ENCODE assay signal across 18 cellular contexts in genomic region chr5:175707751-175708375, GRCh38. TPM values are rescaled to one million over a fixed set of nuclear protein-coding genes. Genes with fewer than 3 reads are reported as not detected.
"Had no signal": no experiment of that assay in that cellular context is flagged by ENCODE, and none has a peak within 500 bp of the region (broad histone marks: within the 10 kb centered on the region; RNA-seq: fewer than 3 reads in every experiment).

No MANE protein-coding gene starts in this region.

- H3K27ac Mint-ChIP-seq: activated T-helper 17 cell treated with anti-CD3 and anti-CD28 coated beads, Interleukin-2, amount 50 U/mL, for 72 hours; immature natural killer cell; nephron; T-helper 1 cell treated with Interleukin-12 subunit alpha and Interleukin-12 subunit beta and Interleukin-4 antibody, amounts not matched to agents 30 μg/mL and 1 μg/mL, for 36 hours; type B pancreatic cell had no signal

- H3K4me3 ChIP-seq: adrenal gland, esophagus squamous epithelium, heart right ventricle had no signal

- H3K4me1 ChIP-seq: adrenal gland, esophagus squamous epithelium had no signal

- H3K4me3 Mint-ChIP-seq: activated T-helper 17 cell treated with anti-CD3 and anti-CD28 coated beads, Interleukin-2, amount 50 U/mL, for 72 hours; immature natural killer cell; nephron; T-helper 1 cell treated with Interleukin-12 subunit alpha and Interleukin-12 subunit beta and Interleukin-4 antibody, amounts not matched to agents 30 μg/mL and 1 μg/mL, for 36 hours; type B pancreatic cell had no signal

- H3K27me3 ChIP-seq: adrenal gland, heart right ventricle had no signal

- H3K27ac ChIP-seq: adrenal gland, esophagus squamous epithelium had no signal

- H3K36me3 ChIP-seq: adrenal gland, esophagus squamous epithelium had no signal

- H3K27me3 Mint-ChIP-seq: activated T-helper 17 cell treated with anti-CD3 and anti-CD28 coated beads, Interleukin-2, amount 50 U/mL, for 72 hours had no signal

- ATAC-seq: activated T-helper 17 cell treated with anti-CD3 and anti-CD28 coated beads, Interleukin-2, amount 50 U/mL, for 72 hours had no signal

- DNase-seq: activated CD4-positive, alpha-beta T cell treated with anti-CD3 and anti-CD28 coated beads for 1 hour; activated CD4-positive, alpha-beta T cell treated with anti-CD3 and anti-CD28 coated beads, Interleukin-2, amount 50 U/mL, for 4 hours; activated naive CD4-positive, alpha-beta T cell treated with anti-CD3 and anti-CD28 coated beads, Interleukin-2, amount 50 U/mL, for 16 hours; dermis blood vessel endothelial cell; effector memory CD4-positive, alpha-beta T cell; esophagus squamous epithelium; heart right ventricle; immature natural killer cell; nucleus accumbens; retina; stimulated activated CD4-positive, alpha-beta T cell treated with anti-CD3 and anti-CD28 coated beads, Interleukin-2, amount 100 ng/mL, for 24 hours; stimulated activated naive CD4-positive, alpha-beta T cell treated with Interleukin-2 at 50 U/mL for 16 hours; substantia nigra had no signal

- H3K4me1 Mint-ChIP-seq: immature natural killer cell had no signal

- H3K9me3 Mint-ChIP-seq: activated T-helper 17 cell treated with anti-CD3 and anti-CD28 coated beads, Interleukin-2, amount 50 U/mL, for 72 hours; immature natural killer cell; T-helper 1 cell treated with Interleukin-12 subunit alpha and Interleukin-12 subunit beta and Interleukin-4 antibody, amounts not matched to agents 30 μg/mL and 1 μg/mL, for 36 hours; type B pancreatic cell had no signal

- H3K36me3 Mint-ChIP-seq: immature natural killer cell, type B pancreatic cell had no signal

- H3K9me3 ChIP-seq: esophagus squamous epithelium had no signal

RNA-seq across cellular contexts. Expression of gene HRH2, which starts 50.0 kb away (rescaled TPM):
- total RNA-seq: dermis blood vessel endothelial cell had no signal
